1 cellular context compared by ENCODE assay signal in the genomic region with DNA sequence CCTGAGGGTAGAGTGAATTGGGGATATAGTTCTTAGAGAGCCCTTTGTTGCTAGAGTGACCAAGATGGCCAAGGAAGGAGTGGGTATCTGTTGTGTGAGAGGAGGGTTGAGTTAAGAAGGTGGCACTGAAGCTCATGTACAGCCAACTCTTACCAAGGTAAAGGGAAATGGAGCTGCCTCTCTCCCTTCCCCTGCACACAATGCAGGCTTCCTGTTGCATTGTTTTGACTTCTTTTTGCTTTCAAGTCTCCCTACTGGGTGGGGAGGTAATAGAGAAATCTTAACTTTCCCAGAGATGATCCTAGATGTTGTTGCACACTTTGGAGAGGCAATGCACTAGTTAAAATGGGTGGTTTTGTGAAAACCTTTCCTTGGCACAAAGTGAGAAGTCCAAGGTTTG.
TF ChIP-seq lines count a peak whose summit lies in the region.

No MANE protein-coding gene starts in this region.

TF ChIP-seq in GM23338, 12 proteins besides CTCF, POLR2A, EP300 and RAD21 (continued from another document):
- TF ChIP-seq, protein P1, sequence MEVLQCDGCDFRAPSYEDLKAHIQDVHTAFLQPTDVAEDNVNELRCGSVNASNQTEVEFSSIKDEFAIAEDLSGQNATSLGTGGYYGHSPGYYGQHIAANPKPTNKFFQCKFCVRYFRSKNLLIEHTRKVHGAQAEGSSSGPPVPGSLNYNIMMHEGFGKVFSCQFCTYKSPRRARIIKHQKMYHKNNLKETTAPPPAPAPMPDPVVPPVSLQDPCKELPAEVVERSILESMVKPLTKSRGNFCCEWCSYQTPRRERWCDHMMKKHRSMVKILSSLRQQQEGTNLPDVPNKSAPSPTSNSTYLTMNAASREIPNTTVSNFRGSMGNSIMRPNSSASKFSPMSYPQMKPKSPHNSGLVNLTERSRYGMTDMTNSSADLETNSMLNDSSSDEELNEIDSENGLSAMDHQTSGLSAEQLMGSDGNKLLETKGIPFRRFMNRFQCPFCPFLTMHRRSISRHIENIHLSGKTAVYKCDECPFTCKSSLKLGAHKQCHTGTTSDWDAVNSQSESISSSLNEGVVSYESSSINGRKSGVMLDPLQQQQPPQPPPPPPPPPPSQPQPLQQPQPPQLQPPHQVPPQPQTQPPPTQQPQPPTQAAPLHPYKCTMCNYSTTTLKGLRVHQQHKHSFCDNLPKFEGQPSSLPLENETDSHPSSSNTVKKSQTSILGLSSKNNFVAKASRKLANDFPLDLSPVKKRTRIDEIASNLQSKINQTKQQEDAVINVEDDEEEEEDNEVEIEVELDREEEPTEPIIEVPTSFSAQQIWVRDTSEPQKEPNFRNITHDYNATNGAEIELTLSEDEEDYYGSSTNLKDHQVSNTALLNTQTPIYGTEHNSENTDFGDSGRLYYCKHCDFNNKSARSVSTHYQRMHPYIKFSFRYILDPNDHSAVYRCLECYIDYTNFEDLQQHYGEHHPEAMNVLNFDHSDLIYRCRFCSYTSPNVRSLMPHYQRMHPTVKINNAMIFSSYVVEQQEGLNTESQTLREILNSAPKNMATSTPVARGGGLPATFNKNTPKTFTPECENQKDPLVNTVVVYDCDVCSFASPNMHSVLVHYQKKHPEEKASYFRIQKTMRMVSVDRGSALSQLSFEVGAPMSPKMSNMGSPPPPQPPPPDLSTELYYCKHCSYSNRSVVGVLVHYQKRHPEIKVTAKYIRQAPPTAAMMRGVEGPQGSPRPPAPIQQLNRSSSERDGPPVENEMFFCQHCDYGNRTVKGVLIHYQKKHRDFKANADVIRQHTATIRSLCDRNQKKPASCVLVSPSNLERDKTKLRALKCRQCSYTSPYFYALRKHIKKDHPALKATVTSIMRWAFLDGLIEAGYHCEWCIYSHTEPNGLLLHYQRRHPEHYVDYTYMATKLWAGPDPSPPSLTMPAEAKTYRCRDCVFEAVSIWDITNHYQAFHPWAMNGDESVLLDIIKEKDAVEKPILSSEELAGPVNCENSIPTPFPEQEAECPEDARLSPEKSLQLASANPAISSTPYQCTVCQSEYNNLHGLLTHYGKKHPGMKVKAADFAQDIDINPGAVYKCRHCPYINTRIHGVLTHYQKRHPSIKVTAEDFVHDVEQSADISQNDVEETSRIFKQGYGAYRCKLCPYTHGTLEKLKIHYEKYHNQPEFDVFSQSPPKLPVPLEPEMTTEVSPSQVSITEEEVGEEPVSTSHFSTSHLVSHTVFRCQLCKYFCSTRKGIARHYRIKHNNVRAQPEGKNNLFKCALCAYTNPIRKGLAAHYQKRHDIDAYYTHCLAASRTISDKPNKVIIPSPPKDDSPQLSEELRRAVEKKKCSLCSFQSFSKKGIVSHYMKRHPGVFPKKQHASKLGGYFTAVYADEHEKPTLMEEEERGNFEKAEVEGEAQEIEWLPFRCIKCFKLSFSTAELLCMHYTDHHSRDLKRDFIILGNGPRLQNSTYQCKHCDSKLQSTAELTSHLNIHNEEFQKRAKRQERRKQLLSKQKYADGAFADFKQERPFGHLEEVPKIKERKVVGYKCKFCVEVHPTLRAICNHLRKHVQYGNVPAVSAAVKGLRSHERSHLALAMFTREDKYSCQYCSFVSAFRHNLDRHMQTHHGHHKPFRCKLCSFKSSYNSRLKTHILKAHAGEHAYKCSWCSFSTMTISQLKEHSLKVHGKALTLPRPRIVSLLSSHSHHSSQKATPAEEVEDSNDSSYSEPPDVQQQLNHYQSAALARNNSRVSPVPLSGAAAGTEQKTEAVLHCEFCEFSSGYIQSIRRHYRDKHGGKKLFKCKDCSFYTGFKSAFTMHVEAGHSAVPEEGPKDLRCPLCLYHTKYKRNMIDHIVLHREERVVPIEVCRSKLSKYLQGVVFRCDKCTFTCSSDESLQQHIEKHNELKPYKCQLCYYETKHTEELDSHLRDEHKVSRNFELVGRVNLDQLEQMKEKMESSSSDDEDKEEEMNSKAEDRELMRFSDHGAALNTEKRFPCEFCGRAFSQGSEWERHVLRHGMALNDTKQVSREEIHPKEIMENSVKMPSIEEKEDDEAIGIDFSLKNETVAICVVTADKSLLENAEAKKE (CRISPR knock-in tag; IDR thresholded peaks at IDR 0.05) = no peak
